ENCODE assay signal across 10 cellular contexts in the genomic region with DNA sequence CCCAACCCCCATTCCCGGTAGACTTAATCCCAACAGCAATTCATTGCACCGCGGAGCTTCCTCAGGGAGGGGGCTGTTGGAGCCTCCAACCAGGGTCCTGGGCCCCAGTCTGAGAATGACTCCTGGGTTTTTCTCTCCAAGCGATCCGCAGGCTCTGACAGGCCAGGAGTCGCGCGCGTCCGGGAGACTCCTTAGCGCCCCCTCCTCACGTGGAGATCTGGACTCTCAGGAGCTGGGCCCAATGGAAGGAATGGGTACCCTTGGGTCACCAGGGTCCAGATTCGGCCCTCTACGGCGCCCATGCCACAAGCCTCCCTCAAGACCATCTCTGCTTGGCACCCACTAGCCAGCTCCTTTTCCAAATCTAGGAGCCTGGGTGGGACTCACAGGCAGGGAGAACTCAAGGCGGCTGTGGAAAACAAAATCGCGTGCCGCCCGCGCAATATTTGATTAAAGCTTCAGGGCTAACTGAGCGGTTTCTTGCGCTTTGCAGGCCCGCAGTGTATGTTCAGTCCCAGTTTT. TPM values are rescaled to one million over a fixed set of nuclear protein-coding genes. Genes with fewer than 3 reads are reported as not detected.
DNase-seq lines count a peak whose midpoint lies in the region; ATAC-seq and TF ChIP-seq lines count a peak whose summit lies in the region.
"Had no signal": no experiment of that assay in that cellular context is flagged by ENCODE, and none has a peak within 500 bp of the region (broad histone marks: within the 10 kb centered on the region; RNA-seq: fewer than 3 reads in every experiment).

No MANE protein-coding gene starts in this region.

- no peak for TF ChIP-seq CTCF in endodermal cell (conservative IDR thresholded peaks at IDR 0.05)

- H3K27me3 ChIP-seq in endodermal cell (ENCODE audit: control insufficient read depth, insufficient read depth, low read length, poor library complexity, severe bottlenecking), result peaks cover 100% of the 10 kb centered on the region
- H3K27me3 ChIP-seq in naive thymus-derived CD4-positive, alpha-beta T cell (ENCODE audit: control insufficient read depth in 2 of 2, insufficient read depth in 2 of 2, low read length in 2 of 2), result peaks cover 17 to 58% of the 10 kb centered on the region in 2 donors

- no peak overlapping the region for H3K9ac ChIP-seq in endodermal cell (ENCODE audit: extremely low read depth, low read length, poor library complexity, severe bottlenecking)

- H3K36me3 ChIP-seq in endodermal cell (ENCODE audit: control insufficient read depth, insufficient read depth, low read length) (no peaks in the 10 kb centered on the region), urinary bladder (ENCODE audit: insufficient read depth) (no peaks in the 10 kb centered on the region)
- no peaks in the 10 kb centered on the region for H3K36me3 ChIP-seq in naive thymus-derived CD4-positive, alpha-beta T cell (ENCODE audit: control insufficient read depth in 2 of 3, insufficient read depth in 3 of 3, low read length in 3 of 3)

- intact Hi-C loops in naive thymus-derived CD4-positive, alpha-beta T cell (cut with micrococcal nuclease), result no loop called here

- CTCF ChIA-PET in naive thymus-derived CD4-positive, alpha-beta T cell (lab: Charles Lee), result no interaction called here

- POLR2A ChIA-PET in naive thymus-derived CD4-positive, alpha-beta T cell (lab: Charles Lee), result no interaction called here

- DNase-seq in activated naive CD8-positive, alpha-beta T cell treated with anti-CD3 and anti-CD28 coated beads, Interleukin-2, amount 50 U/mL, for 24 hours, result no peak
- no peak for DNase-seq in endodermal cell
- no peak for DNase-seq in naive thymus-derived CD4-positive, alpha-beta T cell
- DNase-seq in DMS153 treated with DMSO at 0.1 percent for 48 hours (lab: John Stamatoyannopoulos, UW; ENCODE audit: unreplicated experiment), result no peak
- DNase-seq in activated T-cell treated with anti-CD3 and anti-CD28 coated beads, Interleukin-2, amount 50 U/mL, for 4 hours, result no peak

- peaks cover 22% of the 10 kb centered on the region for H3K4me1 Mint-ChIP-seq in activated naive CD8-positive, alpha-beta T cell (ENCODE audit: low read depth)
- H3K4me1 Mint-ChIP-seq in activated naive CD8-positive, alpha-beta T cell treated with anti-CD3 and anti-CD28 coated beads, Interleukin-2, amount 50 U/mL, for 24 hours, result peaks cover 15% of the 10 kb centered on the region
- H3K4me1 Mint-ChIP-seq in endodermal cell, result peaks cover 46% of the 10 kb centered on the region
- H3K4me1 Mint-ChIP-seq in naive thymus-derived CD4-positive, alpha-beta T cell, result peaks cover 0 to 42% (median 19%) of the 10 kb centered on the region in 7 donors
- peaks cover 12% of the 10 kb centered on the region for H3K4me1 Mint-ChIP-seq in activated T-cell treated with anti-CD3 and anti-CD28 coated beads, Interleukin-2, amount 50 U/mL, for 4 hours (ENCODE audit: low read depth)

- H3K4me3 ChIP-seq in endodermal cell (ENCODE audit: low read length) (peak overlapping the region; percentile 81), urinary bladder (ENCODE audit: low read depth, low read length) (peak overlapping the region; percentile 22)
- no peak overlapping the region for H3K4me3 ChIP-seq in naive thymus-derived CD4-positive, alpha-beta T cell (ENCODE audit: low read length)

- peaks cover 3% of the 10 kb centered on the region for H3K36me3 Mint-ChIP-seq in activated naive CD8-positive, alpha-beta T cell
- peaks cover 11% of the 10 kb centered on the region for H3K36me3 Mint-ChIP-seq in activated naive CD8-positive, alpha-beta T cell treated with anti-CD3 and anti-CD28 coated beads, Interleukin-2, amount 50 U/mL, for 24 hours (ENCODE audit: low read depth)
- H3K36me3 Mint-ChIP-seq in endodermal cell (ENCODE audit: low read depth), result no peaks in the 10 kb centered on the region
- peaks cover 3 to 31% (median 6%) of the 10 kb centered on the region in 5 donors for H3K36me3 Mint-ChIP-seq in naive thymus-derived CD4-positive, alpha-beta T cell
- no peaks in the 10 kb centered on the region for H3K36me3 Mint-ChIP-seq in activated T-cell treated with anti-CD3 and anti-CD28 coated beads, Interleukin-2, amount 50 U/mL, for 4 hours (ENCODE audit: insufficient read depth)

- no peak for ATAC-seq in activated naive CD8-positive, alpha-beta T cell treated with anti-CD3 and anti-CD28 coated beads, Interleukin-2, amount 50 U/mL, for 24 hours
- no peak for ATAC-seq in naive thymus-derived CD4-positive, alpha-beta T cell
- no peak for ATAC-seq in GM18907 (IDR thresholded peaks at IDR 0.05; ENCODE audit: unreplicated experiment)
- ATAC-seq in activated T-cell treated with anti-CD3 and anti-CD28 coated beads, Interleukin-2, amount 50 U/mL, for 4 hours, result no peak

- H3K4me1 ChIP-seq in endodermal cell (ENCODE audit: control insufficient read depth, insufficient read depth, low read length) (peaks cover 10% of the 10 kb centered on the region), urinary bladder (ENCODE audit: insufficient read depth) (no peaks in the 10 kb centered on the region)
- H3K4me1 ChIP-seq in naive thymus-derived CD4-positive, alpha-beta T cell (ENCODE audit: control insufficient read depth in 2 of 2, insufficient read depth in 2 of 2, low read length in 2 of 2), result peaks cover 0 to 8% of the 10 kb centered on the region in 2 donors

- H3K9me3 ChIP-seq in endodermal cell (ENCODE audit: control insufficient read depth, low read length), result no peaks in the 10 kb centered on the region
- peaks cover 0 to 29% (median 0%) of the 10 kb centered on the region in 3 experiments for H3K9me3 ChIP-seq in naive thymus-derived CD4-positive, alpha-beta T cell (ENCODE audit: control insufficient read depth in 2 of 3, low read length in 3 of 3)

- peaks cover 10% of the 10 kb centered on the region for H3K9me3 Mint-ChIP-seq in activated naive CD8-positive, alpha-beta T cell (ENCODE audit: low read depth)
- peaks cover 9% of the 10 kb centered on the region for H3K9me3 Mint-ChIP-seq in activated naive CD8-positive, alpha-beta T cell treated with anti-CD3 and anti-CD28 coated beads, Interleukin-2, amount 50 U/mL, for 24 hours
- H3K9me3 Mint-ChIP-seq in endodermal cell, result no peaks in the 10 kb centered on the region
- peaks cover 0 to 68% (median 25%) of the 10 kb centered on the region in 11 donors for H3K9me3 Mint-ChIP-seq in naive thymus-derived CD4-positive, alpha-beta T cell
- peaks cover 5% of the 10 kb centered on the region for H3K9me3 Mint-ChIP-seq in activated T-cell treated with anti-CD3 and anti-CD28 coated beads, Interleukin-2, amount 50 U/mL, for 4 hours

- peak overlapping the region; percentile 62 for H3K4me3 Mint-ChIP-seq in activated naive CD8-positive, alpha-beta T cell
- H3K4me3 Mint-ChIP-seq in activated naive CD8-positive, alpha-beta T cell treated with anti-CD3 and anti-CD28 coated beads, Interleukin-2, amount 50 U/mL, for 24 hours, result no peak overlapping the region
- H3K4me3 Mint-ChIP-seq in endodermal cell, result peak overlapping the region; percentile 52
- H3K4me3 Mint-ChIP-seq in naive thymus-derived CD4-positive, alpha-beta T cell, result peak overlapping the region in 7 of 10 donors; percentile 46 to 70 (median 66)
- no peak overlapping the region for H3K4me3 Mint-ChIP-seq in activated T-cell treated with anti-CD3 and anti-CD28 coated beads, Interleukin-2, amount 50 U/mL, for 4 hours

- H3K27me3 Mint-ChIP-seq in activated naive CD8-positive, alpha-beta T cell, result peaks cover 61% of the 10 kb centered on the region
- H3K27me3 Mint-ChIP-seq in activated naive CD8-positive, alpha-beta T cell treated with anti-CD3 and anti-CD28 coated beads, Interleukin-2, amount 50 U/mL, for 24 hours, result peaks cover 92% of the 10 kb centered on the region
- H3K27me3 Mint-ChIP-seq in endodermal cell (ENCODE audit: insufficient read depth), result peaks cover 100% of the 10 kb centered on the region
- H3K27me3 Mint-ChIP-seq in naive thymus-derived CD4-positive, alpha-beta T cell, result peaks cover 78 to 96% (median 88%) of the 10 kb centered on the region in 5 donors
- peaks cover 92% of the 10 kb centered on the region for H3K27me3 Mint-ChIP-seq in activated T-cell treated with anti-CD3 and anti-CD28 coated beads, Interleukin-2, amount 50 U/mL, for 4 hours (ENCODE audit: low read depth)

- H3K27ac ChIP-seq in endodermal cell (ENCODE audit: low read depth, low read length) (no peak overlapping the region), urinary bladder (ENCODE audit: low read depth) (peak overlapping the region; percentile 69)
- H3K27ac ChIP-seq in naive thymus-derived CD4-positive, alpha-beta T cell (ENCODE audit: low read depth, low read length), result no peak overlapping the region
- H3K27ac ChIP-seq: C4-2B had no signal

- H3K27ac Mint-ChIP-seq in activated naive CD8-positive, alpha-beta T cell, result no peak overlapping the region
- no peak overlapping the region for H3K27ac Mint-ChIP-seq in activated naive CD8-positive, alpha-beta T cell treated with anti-CD3 and anti-CD28 coated beads, Interleukin-2, amount 50 U/mL, for 24 hours
- no peak overlapping the region for H3K27ac Mint-ChIP-seq in endodermal cell
- peak overlapping the region in 3 of 9 donors; percentile 47 to 80 (median 73) for H3K27ac Mint-ChIP-seq in naive thymus-derived CD4-positive, alpha-beta T cell

- 3 to 10% methylated on average over 12 to 24 of the region's 24 CpGs for WGBS in endodermal cell (ENCODE audit: insufficient coverage in 1 of 2, insufficient read length in 1 of 2), 2 experiments
- WGBS in urinary bladder, result 21% methylated on average over 24 of the region's 24 CpGs

RNA-seq across cellular contexts. Expression of gene HAND2, which starts 7.1 kb away (rescaled TPM):
- total RNA-seq in endodermal cell (not detected), urinary bladder (14.5 TPM)
- 2.0 TPM for polyA plus RNA-seq in endodermal cell (2013, experiment 1 of 2)
- 2.0 TPM for polyA plus RNA-seq in endodermal cell (2013, experiment 2 of 2)
- not detected for total RNA-seq in naive thymus-derived CD4-positive, alpha-beta T cell
- polyA plus RNA-seq in naive thymus-derived CD4-positive, alpha-beta T cell, result not detected
- 75.1 TPM for polyA plus RNA-seq in urinary bladder
- total RNA-seq in activated T-cell treated with anti-CD3 and anti-CD28 coated beads, Interleukin-2, amount 50 U/mL, for 4 hours, result not detected
- total RNA-seq: activated T-helper 1 cell treated with anti-CD3 and anti-CD28 coated beads, Interleukin-12 subunit alpha, Interleukin-12 subunit beta, Interleukin-2, Interleukin-4 antibody, amounts not matched to agents 30 ng/mL and 10 ng/mL and 1 ng/mL, durations not matched to agents 14 hours and 24 hours and 36 hours had no signal

Comparison
In these comparisons a context has a peak if more than half of its experiments do, and no peak if none do; other contexts are left out.
1. H3K4me3 Mint-ChIP-seq: peak in activated naive CD8-positive, alpha-beta T cell (single experiment), endodermal cell (single experiment) and naive thymus-derived CD4-positive, alpha-beta T cell (7 of 10); none in activated naive CD8-positive, alpha-beta T cell treated with anti-CD3 and anti-CD28 coated beads, Interleukin-2, amount 50 U/mL, for 24 hours (single experiment) and activated T-cell treated with anti-CD3 and anti-CD28 coated beads, Interleukin-2, amount 50 U/mL, for 4 hours (single experiment).
2. RNA of gene HAND2, which starts 7.1 kb away (total RNA-seq): 14.5 TPM in urinary bladder (single experiment); not detected in endodermal cell, not detected in naive thymus-derived CD4-positive, alpha-beta T cell and not detected in activated T-cell treated with anti-CD3 and anti-CD28 coated beads, Interleukin-2, amount 50 U/mL, for 4 hours; every median in the first group is over 10 times any median in the second.